ENCODE assay signal across 30 cellular contexts in the genomic region with DNA sequence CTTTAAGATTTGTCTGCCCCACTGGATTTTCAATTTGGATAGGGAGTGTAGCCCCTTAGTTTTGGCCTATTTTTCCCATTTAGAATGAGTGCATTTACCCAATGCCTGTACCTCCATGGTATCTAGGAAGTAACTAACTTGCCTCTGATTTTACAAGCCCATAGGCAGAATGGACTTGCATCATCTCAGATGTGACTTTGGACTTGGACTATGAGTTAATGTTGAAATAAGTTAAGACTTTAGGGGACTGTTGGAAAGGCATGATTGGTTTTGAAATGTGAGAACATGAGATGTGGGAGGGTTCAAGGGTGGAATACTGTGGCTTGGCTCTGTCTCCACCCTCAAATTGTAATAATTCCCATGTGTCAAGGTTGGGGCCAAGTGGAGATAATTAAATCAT.
"Had no signal": no experiment of that assay in that cellular context is flagged by ENCODE, and none has a peak within 500 bp of the region (broad histone marks: within the 10 kb centered on the region; RNA-seq: fewer than 3 reads in every experiment).

No MANE protein-coding gene starts in this region.

- H3K4me1 Mint-ChIP-seq: activated CD4-positive, alpha-beta memory T cell treated with anti-CD3 and anti-CD28 coated beads, Interleukin-2, amount 10 ng/mL, durations not matched to agents 7 days and 5 days; activated CD4-positive, alpha-beta T cell treated with anti-CD3 and anti-CD28 coated beads, Interleukin-2, amount 10 ng/mL, durations not matched to agents 7 days and 5 days; activated naive CD4-positive, alpha-beta T cell treated with anti-CD3 and anti-CD28 coated beads, Interleukin-2, amount 10 ng/mL, durations not matched to agents 7 days and 5 days; activated naive CD8-positive, alpha-beta T cell treated with anti-CD3 and anti-CD28 coated beads, Interleukin-2, amount 10 ng/mL, durations not matched to agents 7 days and 5 days; central memory CD8-positive, alpha-beta T cell; endodermal cell had no signal

- H3K4me3 Mint-ChIP-seq: activated CD4-positive, alpha-beta memory T cell treated with anti-CD3 and anti-CD28 coated beads, Interleukin-2, amount 10 ng/mL, durations not matched to agents 7 days and 5 days; activated CD4-positive, alpha-beta T cell treated with anti-CD3 and anti-CD28 coated beads, Interleukin-2, amount 10 ng/mL, durations not matched to agents 7 days and 5 days; activated naive CD4-positive, alpha-beta T cell treated with anti-CD3 and anti-CD28 coated beads, Interleukin-2, amount 10 ng/mL, durations not matched to agents 7 days and 5 days; activated naive CD8-positive, alpha-beta T cell treated with anti-CD3 and anti-CD28 coated beads, Interleukin-2, amount 10 ng/mL, durations not matched to agents 7 days and 5 days; activated T-cell treated with anti-CD3 and anti-CD28 coated beads, Interleukin-2, amount 50 U/mL, for 24 hours; activated T-cell treated with anti-CD3 and anti-CD28 coated beads, Interleukin-2, amount 50 U/mL, for 72 hours; central memory CD8-positive, alpha-beta T cell; dendritic cell treated with granulocyte-macrophage colony-stimulating factor and Interleukin-4, amounts not matched to agents 40 ng/mL and 50 ng/mL, for 4 days; endodermal cell had no signal

- H3K36me3 ChIP-seq: adrenal gland, brain microvascular endothelial cell, gastrocnemius medialis, heart left ventricle had no signal

- H3K9me3 ChIP-seq: adrenal gland, gastrocnemius medialis had no signal

- H3K4me3 ChIP-seq: adrenal gland, coronary artery, dorsolateral prefrontal cortex, gastrocnemius medialis, heart left ventricle had no signal

- H3K27ac ChIP-seq: adrenal gland, brain microvascular endothelial cell, coronary artery, dorsolateral prefrontal cortex, foreskin keratinocyte, gastrocnemius medialis, heart left ventricle had no signal

- H3K9me3 Mint-ChIP-seq: activated naive CD8-positive, alpha-beta T cell treated with anti-CD3 and anti-CD28 coated beads, Interleukin-2, amount 10 ng/mL, durations not matched to agents 7 days and 5 days had no signal

- H3K27me3 Mint-ChIP-seq: activated CD4-positive, alpha-beta memory T cell treated with anti-CD3 and anti-CD28 coated beads, Interleukin-2, amount 10 ng/mL, durations not matched to agents 7 days and 5 days; activated CD4-positive, alpha-beta T cell treated with anti-CD3 and anti-CD28 coated beads, Interleukin-2, amount 10 ng/mL, durations not matched to agents 7 days and 5 days; activated naive CD4-positive, alpha-beta T cell treated with anti-CD3 and anti-CD28 coated beads, Interleukin-2, amount 10 ng/mL, durations not matched to agents 7 days and 5 days; activated naive CD8-positive, alpha-beta T cell treated with anti-CD3 and anti-CD28 coated beads, Interleukin-2, amount 10 ng/mL, durations not matched to agents 7 days and 5 days; activated T-cell treated with anti-CD3 and anti-CD28 coated beads, Interleukin-2, amount 50 U/mL, for 24 hours; central memory CD8-positive, alpha-beta T cell; dendritic cell treated with granulocyte-macrophage colony-stimulating factor and Interleukin-4, amounts not matched to agents 40 ng/mL and 50 ng/mL, for 4 days had no signal

- H3K27me3 ChIP-seq: adrenal gland, brain microvascular endothelial cell, dorsolateral prefrontal cortex, foreskin keratinocyte, gastrocnemius medialis, heart left ventricle had no signal

- H3K36me3 Mint-ChIP-seq: activated naive CD4-positive, alpha-beta T cell treated with anti-CD3 and anti-CD28 coated beads, Interleukin-2, amount 10 ng/mL, durations not matched to agents 7 days and 5 days; activated naive CD8-positive, alpha-beta T cell treated with anti-CD3 and anti-CD28 coated beads, Interleukin-2, amount 10 ng/mL, durations not matched to agents 7 days and 5 days had no signal

- FAIRE-seq: astrocyte, bronchial epithelial cell had no signal

- H3K4me1 ChIP-seq: adrenal gland, foreskin keratinocyte, gastrocnemius medialis, heart left ventricle had no signal

- DNase-seq: activated CD4-positive, alpha-beta memory T cell treated with anti-CD3 and anti-CD28 coated beads, Interleukin-2, amount 10 ng/mL, durations not matched to agents 7 days and 5 days; activated CD4-positive, alpha-beta T cell treated with anti-CD3 and anti-CD28 coated beads for 1 hour; activated CD4-positive, alpha-beta T cell treated with anti-CD3 and anti-CD28 coated beads for 4 hours; activated CD4-positive, alpha-beta T cell treated with anti-CD3 and anti-CD28 coated beads, Interleukin-2, amount 10 ng/mL, durations not matched to agents 7 days and 5 days; activated CD4-positive, alpha-beta T cell treated with anti-CD3 and anti-CD28 coated beads, Interleukin-2, amount 50 U/mL, for 4 hours; activated CD8-positive, alpha-beta memory T cell treated with anti-CD3 and anti-CD28 coated beads, Interleukin-2, amount 50 U/mL, for 48 hours; activated gamma-delta T cell; activated naive CD4-positive, alpha-beta T cell; activated naive CD4-positive, alpha-beta T cell treated with anti-CD3 and anti-CD28 coated beads, Interleukin-2, amount 10 ng/mL, durations not matched to agents 7 days and 5 days; activated naive CD8-positive, alpha-beta T cell treated with anti-CD3 and anti-CD28 coated beads, Interleukin-2, amount 10 ng/mL, durations not matched to agents 7 days and 5 days; activated T-cell treated with anti-CD3 and anti-CD28 coated beads for 4 hours; activated T-cell treated with anti-CD3 and anti-CD28 coated beads, Interleukin-2, amount 50 U/mL, for 24 hours; activated T-cell treated with anti-CD3 and anti-CD28 coated beads, Interleukin-2, amount 50 U/mL, for 72 hours; adrenal gland; brain microvascular endothelial cell; dorsolateral prefrontal cortex; effector memory CD4-positive, alpha-beta T cell; endodermal cell; foreskin keratinocyte; gastrocnemius medialis; glutamatergic neuron; heart left ventricle; T-helper 2 cell had no signal

- ATAC-seq: activated naive CD4-positive, alpha-beta T cell treated with anti-CD3 and anti-CD28 coated beads, Interleukin-2, amount 50 U/mL, for 72 hours; activated T-cell treated with anti-CD3 and anti-CD28 coated beads, Interleukin-2, amount 50 U/mL, for 72 hours; esophagus mucosa; foreskin keratinocyte; gastrocnemius medialis; heart left ventricle had no signal

- H3K27ac Mint-ChIP-seq: activated CD4-positive, alpha-beta memory T cell treated with anti-CD3 and anti-CD28 coated beads, Interleukin-2, amount 10 ng/mL, durations not matched to agents 7 days and 5 days; activated CD4-positive, alpha-beta T cell treated with anti-CD3 and anti-CD28 coated beads, Interleukin-2, amount 10 ng/mL, durations not matched to agents 7 days and 5 days; activated naive CD4-positive, alpha-beta T cell treated with anti-CD3 and anti-CD28 coated beads, Interleukin-2, amount 10 ng/mL, durations not matched to agents 7 days and 5 days; activated naive CD4-positive, alpha-beta T cell treated with anti-CD3 and anti-CD28 coated beads, Interleukin-2, amount 50 U/mL, for 72 hours; activated naive CD8-positive, alpha-beta T cell treated with anti-CD3 and anti-CD28 coated beads, Interleukin-2, amount 10 ng/mL, durations not matched to agents 7 days and 5 days; activated T-cell treated with anti-CD3 and anti-CD28 coated beads, Interleukin-2, amount 50 U/mL, for 24 hours; activated T-cell treated with anti-CD3 and anti-CD28 coated beads, Interleukin-2, amount 50 U/mL, for 72 hours; dendritic cell treated with granulocyte-macrophage colony-stimulating factor and Interleukin-4, amounts not matched to agents 40 ng/mL and 50 ng/mL, for 4 days; endodermal cell had no signal
